Comparison of ENCODE assay signal across 8 cellular contexts in the genomic region with DNA sequence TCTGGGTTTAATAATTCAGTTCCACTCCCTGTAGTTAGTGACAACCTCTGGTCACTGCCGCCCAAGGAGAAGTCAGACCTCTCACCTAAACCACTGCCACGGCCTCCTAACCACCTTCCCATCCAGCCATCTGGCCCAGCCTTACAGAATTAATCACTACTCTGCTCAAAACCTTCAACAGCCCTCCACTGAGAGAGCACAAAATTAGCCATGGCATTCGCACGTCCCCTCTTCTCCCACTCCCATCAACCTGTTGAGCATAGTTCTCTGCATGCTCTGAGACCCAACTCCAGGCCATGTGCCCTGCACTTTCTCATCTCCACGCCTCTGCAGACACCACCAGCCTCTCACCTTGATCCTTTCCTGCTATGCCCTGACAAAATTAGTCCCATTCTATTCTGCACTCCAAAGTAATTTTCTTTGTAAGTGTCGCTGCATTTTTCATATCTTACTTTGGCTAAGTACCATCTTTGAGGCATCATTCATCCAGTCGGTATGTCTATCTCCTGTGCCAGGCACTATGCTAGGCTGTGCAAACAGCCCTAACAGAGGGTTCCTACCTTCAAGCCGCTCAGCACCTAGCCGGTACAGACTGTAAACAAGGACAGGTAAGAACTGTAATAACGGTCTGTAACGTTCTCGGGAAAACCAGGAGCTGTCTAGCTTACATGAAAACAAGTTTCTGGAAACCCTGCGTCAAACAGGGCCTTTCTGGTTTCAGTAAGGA. TPM values are rescaled to one million over a fixed set of nuclear protein-coding genes. Genes with fewer than 3 reads are reported as not detected.
DNase-seq lines count a peak whose midpoint lies in the region; ATAC-seq, FAIRE-seq and TF ChIP-seq lines count a peak whose summit lies in the region.

No MANE protein-coding gene starts in this region.

- CTCF ChIA-PET in K562 (lab: Yijun Ruan, JAX; ENCODE audit: low intra/inter-chr PET ratio), result no interaction called here
- CTCF ChIA-PET in GM10248 (lab: Yijun Ruan, JAX), result interaction anchor here (1.6 to 5.9 kb wide), 2 partner anchors 16 to 24 kb away, joined by 3 to 46 read pairs; no protein-coding TSS in a partner anchor

- WGBS in K562 (ENCODE audit: insufficient coverage, low coverage, missing lambda C conversion rate), result 23% methylated on average over 13 of the region's 13 CpGs

- POLR2A ChIA-PET in K562 (lab: Yijun Ruan, JAX), result interaction anchor here (0.6 kb wide), 1 partner anchor 583 kb away, joined by 3 read pairs; no protein-coding TSS in a partner anchor
- POLR2A ChIA-PET in GM10248 (lab: Yijun Ruan, JAX), result no interaction called here

- TF ChIP-seq CTCF in K562 (IDR thresholded peaks at IDR 0.05 in 2 of 3, conservative IDR thresholded peaks at IDR 0.05 in 1 of 3; ENCODE audit: insufficient read depth in 2 of 3, low read depth in 1 of 3, low read length in 3 of 3) (no peak), left lung (IDR thresholded peaks at IDR 0.05) (no peak), GM10248 (IDR thresholded peaks at IDR 0.05; ENCODE audit: control extremely low read depth, extremely low read depth, low read depth, missing control alignments) (no peak)

- FAIRE-seq in K562 (lab: Jason Lieb, UNC), result peak; percentile 46

- peaks cover 8% of the 10 kb centered on the region for H4K20me1 ChIP-seq in K562 (replicated peaks; ENCODE audit: control insufficient read depth, insufficient read depth, low read length)

- peaks cover 4% of the 10 kb centered on the region; the same call in 1 of the 2 replicates for H3K27me3 ChIP-seq in HUES48 (ENCODE audit: control insufficient read depth, insufficient read depth, low read length)
- H3K27me3 ChIP-seq in K562 (ENCODE audit: control insufficient read depth in 2 of 2, insufficient read depth in 2 of 2, low read length in 2 of 2), result no peaks in the 10 kb centered on the region
- H3K27me3 ChIP-seq in left lung, result no peaks in the 10 kb centered on the region

- intact Hi-C loops in K562 (cut with micrococcal nuclease) (no loop called here), left lung (cut with DNase I) (loop anchor here in 1 of 2 donors (10.0 kb wide), 1 partner anchor 423 kb away; no protein-coding TSS in a partner anchor)

- TF ChIP-seq EP300 in K562 (IDR thresholded peaks at IDR 0.05; ENCODE audit: low read length), result no peak

- H3K9me3 ChIP-seq in HUES48 (ENCODE audit: control insufficient read depth, insufficient read depth, low read length), result no peaks in the 10 kb centered on the region
- H3K9me3 ChIP-seq in K562 (replicated peaks; ENCODE audit: control insufficient read depth, insufficient read depth, low read depth, low read length), result no peaks in the 10 kb centered on the region
- no peaks in the 10 kb centered on the region for H3K9me3 ChIP-seq in left lung

- in situ Hi-C loops in K562 (cut with MboI), result no loop called here

- H3K9me1 ChIP-seq in K562 (ENCODE audit: control insufficient read depth, insufficient read depth, low read length), result peaks cover 3% of the 10 kb centered on the region

- H3K9ac ChIP-seq in HUES48 (ENCODE audit: low read depth, low read length) (no peak overlapping the region; the same call in 1 of the 2 replicates), K562 (ENCODE audit: insufficient read depth in 1 of 2, low read depth in 2 of 2, low read length in 2 of 2) (peak overlapping the region; percentile 74 to 93)

- peak; percentile 27 for DNase-seq in EL
- no peak for DNase-seq in K562 (ENCODE audit: extremely low read depth in 1 of 4, low spot score in 3 of 4)
- DNase-seq in left lung, result no peak
- DNase-seq in substantia nigra (lab: John Stamatoyannopoulos, UW), result no peak
- DNase-seq in NCI-H1694 (lab: John Stamatoyannopoulos, UW), result no peak
- DNase-seq in GM10248 (ENCODE audit: extremely low spot score), result no peak
- no peak for DNase-seq in NCI-H1417 treated with DMSO at 0.1 percent for 48 hours (lab: John Stamatoyannopoulos, UW)

- no peak for TF ChIP-seq RAD21 in K562 (CRISPR knock-in tag; conservative IDR thresholded peaks at IDR 0.05 in 1 of 2, IDR thresholded peaks at IDR 0.05 in 1 of 2)

- TSS peak; percentile 45 for BruUV-seq in K562 (replicated peaks; lab: Mats Ljungman, UMichigan)

- H3K79me2 ChIP-seq in K562 (ENCODE audit: control insufficient read depth, insufficient read depth, low read length), result peaks cover 23% of the 10 kb centered on the region

- no peak overlapping the region for H3K27ac ChIP-seq in HUES48 (ENCODE audit: low read depth, low read length)
- H3K27ac ChIP-seq in K562 (ENCODE audit: extremely low read depth, low read depth, low read length), result peak overlapping the region; percentile 65; the same call in 2 of the 3 replicates
- peak overlapping the region in 1 of 2 donors; percentile 77 for H3K27ac ChIP-seq in left lung
- H3K27ac ChIP-seq in substantia nigra (ENCODE audit: low read depth, low read length, poor library complexity, severe bottlenecking), result peak overlapping the region; percentile 71

- H3K36me3 ChIP-seq in HUES48 (ENCODE audit: control insufficient read depth, insufficient read depth, low read length), result peaks cover 14% of the 10 kb centered on the region
- H3K36me3 ChIP-seq in K562 (ENCODE audit: control insufficient read depth, insufficient read depth, low read length), result peaks cover 33% of the 10 kb centered on the region
- H3K36me3 ChIP-seq in left lung, result peaks cover 0 to 19% of the 10 kb centered on the region in 2 donors

- H2AFZ ChIP-seq in K562 (ENCODE audit: low read depth, low read length), result peak overlapping the region; percentile 82

- peak overlapping the region; percentile 64 for H3K4me3 ChIP-seq in HUES48 (ENCODE audit: low read depth, low read length)
- H3K4me3 ChIP-seq in K562, result peak overlapping the region; percentile 68
- peak overlapping the region; percentile 64 to 65 for H3K4me3 ChIP-seq in left lung

- H3K4me2 ChIP-seq in K562 (ENCODE audit: insufficient read depth, low read length), result peak overlapping the region; percentile 95

- H3K4me1 ChIP-seq in HUES48 (ENCODE audit: control insufficient read depth, insufficient read depth, low read length), result peaks cover 8% of the 10 kb centered on the region
- H3K4me1 ChIP-seq in K562 (replicated peaks in 1 of 2; ENCODE audit: control insufficient read depth in 2 of 2, insufficient read depth in 2 of 2, low read length in 2 of 2), result peaks cover 18 to 20% of the 10 kb centered on the region in 2 experiments
- H3K4me1 ChIP-seq in left lung, result peaks cover 11 to 26% of the 10 kb centered on the region in 2 donors

- TF ChIP-seq POLR2A in K562 (conservative IDR thresholded peaks at IDR 0.05), result no peak

- ATAC-seq in K562, result peak; percentile 45
- ATAC-seq in left lung, result peak; percentile 46

TF ChIP-seq in K562, 482 proteins besides CTCF, POLR2A, EP300 and RAD21 (continues in another document):
- TF ChIP-seq ZNF224 (CRISPR knock-in tag; IDR thresholded peaks at IDR 0.05) (no peak), ZNF583 (CRISPR knock-in tag; IDR thresholded peaks at IDR 0.05) (no peak), E2F6 (IDR thresholded peaks at IDR 0.05; ENCODE audit: borderline replicate concordance in 1 of 2, extremely low read depth in 1 of 2, insufficient read depth in 1 of 2, insufficient read length in 1 of 2, low read depth in 1 of 2, low read length in 1 of 2, poor library complexity in 1 of 2, severe bottlenecking in 1 of 2) (no peak)

RNA-seq across cellular contexts. Expression of gene COPRS, which starts 1.0 kb away (rescaled TPM):
- 5.9 and 9.8 TPM in 2 replicates for total RNA-seq in K562 (2011; cell fraction: chromatin; rRNA removed; ENCODE audit: low replicate concordance)
- total RNA-seq in K562 (2011; cell fraction: nucleolus; rRNA removed), result 9.0 and 9.9 TPM in 2 replicates
- total RNA-seq in K562 (2011; cell fraction: nucleoplasm; rRNA removed), result 8.0 and 13.7 TPM in 2 replicates
- total RNA-seq in K562 (2014; rRNA removed) (102 and 103 TPM in 2 replicates), K562 (2014; rRNA removed; fragmentation: Illumina TruSeq; extraction: Trizol) (74.0 and 81.1 TPM in 2 replicates), K562 (2015; rRNA removed; fragmentation: Illumina TruSeq; extraction: Trizol) (77.8 and 79.6 TPM in 2 replicates), K562 (2021) (48.2 and 56.8 TPM in 2 replicates), left lung (10 to 100 TPM; 32.8 to 35.4 TPM)
- polyA plus RNA-seq in K562 (2011; rRNA removed) (21.6 and 37.3 TPM in 2 replicates), K562 (2014; fragmentation: Illumina TruSeq; extraction: Trizol) (60.4 and 60.5 TPM in 2 replicates), K562 (2014; fragmentation: Nextera tagmentation; extraction: Ambion mirVana) (10 to 100 TPM; 11.9 to 13.7 TPM), K562 (2014; rRNA removed) (59.7 and 68.8 TPM in 2 replicates)
- 30.7 and 47.8 TPM in 2 replicates for polyA plus RNA-seq in K562 (2011; cell fraction: cytosol; rRNA removed)
- polyA plus RNA-seq in K562 (2011; cell fraction: nucleus; rRNA removed), result 14.3 and 18.7 TPM in 2 replicates
- 48.5 and 68.8 TPM in 2 replicates for polyA plus RNA-seq in K562 (2012)
- polyA minus RNA-seq in K562 (2011; rRNA and poly(A)+ RNA removed), result 29.9 and 48.6 TPM in 2 replicates
- 6.6 and 24.9 TPM in 2 replicates for polyA minus RNA-seq in K562 (2011; cell fraction: cytosol; rRNA and poly(A)+ RNA removed)
- 2.7 and 5.4 TPM in 2 replicates for polyA minus RNA-seq in K562 (2011; cell fraction: nucleus; rRNA and poly(A)+ RNA removed)

RNA-seq across cellular contexts. Expression of gene UTP6, which starts 43.4 kb away (rescaled TPM):
- total RNA-seq in K562 (2011; cell fraction: chromatin; rRNA removed; ENCODE audit: low replicate concordance), result 87.6 and 168 TPM in 2 replicates
- total RNA-seq in K562 (2011; cell fraction: nucleolus; rRNA removed), result 46.0 and 46.2 TPM in 2 replicates
- total RNA-seq in K562 (2011; cell fraction: nucleoplasm; rRNA removed), result 64.0 and 84.8 TPM in 2 replicates
- 70.4 and 78.3 TPM in 2 replicates for total RNA-seq in K562 (2014; rRNA removed)
- 136 and 190 TPM in 2 replicates for total RNA-seq in K562 (2014; rRNA removed; fragmentation: Illumina TruSeq; extraction: Trizol)
- 85.8 and 107 TPM in 2 replicates for total RNA-seq in K562 (2015; rRNA removed; fragmentation: Illumina TruSeq; extraction: Trizol)
- 156 and 160 TPM in 2 replicates for total RNA-seq in K562 (2021)
- polyA plus RNA-seq in K562 (2011; rRNA removed), result 53.8 and 122 TPM in 2 replicates
- polyA plus RNA-seq in K562 (2011; cell fraction: cytosol; rRNA removed), result 6.9 and 14.5 TPM in 2 replicates
- 29.7 and 32.9 TPM in 2 replicates for polyA plus RNA-seq in K562 (2011; cell fraction: nucleus; rRNA removed)
- polyA plus RNA-seq in K562 (2012), result 75.6 and 127 TPM in 2 replicates
- polyA plus RNA-seq in K562 (2014; fragmentation: Illumina TruSeq; extraction: Trizol), result 93.2 and 93.6 TPM in 2 replicates
- polyA plus RNA-seq in K562 (2014; fragmentation: Nextera tagmentation; extraction: Ambion mirVana), result 100 to 1,000 TPM; 204 to 330 TPM
- 131 and 142 TPM in 2 replicates for polyA plus RNA-seq in K562 (2014; rRNA removed)
- 43.9 and 58.6 TPM in 2 replicates for polyA minus RNA-seq in K562 (2011; rRNA and poly(A)+ RNA removed)
- 16.8 and 34.3 TPM in 2 replicates for polyA minus RNA-seq in K562 (2011; cell fraction: cytosol; rRNA and poly(A)+ RNA removed)
- 12.1 and 13.9 TPM in 2 replicates for polyA minus RNA-seq in K562 (2011; cell fraction: nucleus; rRNA and poly(A)+ RNA removed)
- total RNA-seq in left lung, result 10 to 100 TPM; 45.3 to 61.7 TPM
